ENCODE assay signal across 15 cellular contexts in genomic region chr12:26751179-26751578, GRCh38.
DNase-seq lines count a peak whose midpoint lies in the region; ATAC-seq, FAIRE-seq and TF ChIP-seq lines count a peak whose summit lies in the region.
"Had no signal": no experiment of that assay in that cellular context is flagged by ENCODE, and none has a peak within 500 bp of the region (broad histone marks: within the 10 kb centered on the region; RNA-seq: fewer than 3 reads in every experiment).

No MANE protein-coding gene starts in this region.

- H4K20me1 ChIP-seq in Karpas-422 (ENCODE audit: insufficient read depth, low read depth, low read length): no peaks in the 10 kb centered on the region
- no peaks in the 10 kb centered on the region for H4K20me1 ChIP-seq in endothelial cell of umbilical vein (replicated peaks; ENCODE audit: control insufficient read depth, extremely low read depth, insufficient read depth, low read length)
- H4K20me1 ChIP-seq: BLaER1 had no signal

- H3K36me3 ChIP-seq in Karpas-422 (ENCODE audit: insufficient read depth, low read length) (0 out of 2 replicates have a peak, but pooled peaks cover 7% of the 10 kb centered on the region), endothelial cell of umbilical vein (ENCODE audit: control insufficient read depth in 2 of 2, extremely low read depth in 1 of 2, insufficient read depth in 2 of 2, low read length in 2 of 2) (no peaks in the 10 kb centered on the region)
- H3K36me3 ChIP-seq: BLaER1 had no signal

- H3K9ac ChIP-seq in Karpas-422 (ENCODE audit: low read length): peak overlapping the region; percentile 41
- no peak overlapping the region for H3K9ac ChIP-seq in endothelial cell of umbilical vein (replicated peaks; ENCODE audit: extremely low read depth, insufficient read depth, low read length)
- H3K9ac ChIP-seq: BLaER1 had no signal

- H3K4me3 ChIP-seq in Karpas-422 (ENCODE audit: low read length) (peak overlapping the region; percentile 38), endothelial cell of umbilical vein (replicated peaks in 1 of 3; ENCODE audit: insufficient read depth in 1 of 3, low read depth in 1 of 3, low read length in 3 of 3) (no peak overlapping the region)
- H3K4me3 ChIP-seq: BLaER1 had no signal

- peak overlapping the region; percentile 93 for H3K27ac Mint-ChIP-seq in activated CD8-positive, alpha-beta T cell treated with anti-CD3 and anti-CD28 coated beads for 36 hours
- H3K27ac Mint-ChIP-seq in activated CD8-positive, alpha-beta T cell treated with anti-CD3 and anti-CD28 coated beads, Interleukin-2, amount 10 ng/mL, durations not matched to agents 7 days and 5 days: no peak overlapping the region
- no peak overlapping the region for H3K27ac Mint-ChIP-seq in memory B cell

- CTCF ChIA-PET in activated CD8-positive, alpha-beta T cell treated with anti-CD3 and anti-CD28 coated beads for 36 hours (lab: Charles Lee): no interaction called here
- CTCF ChIA-PET in activated CD8-positive, alpha-beta T cell treated with anti-CD3 and anti-CD28 coated beads, Interleukin-2, amount 10 ng/mL, durations not matched to agents 7 days and 5 days (lab: Charles Lee): no interaction called here
- CTCF ChIA-PET in endothelial cell of umbilical vein (lab: Charles Lee): interaction anchor here (0.9 kb wide), 1 partner anchor 27 kb away, joined by 3 read pairs; no protein-coding TSS in a partner anchor

- BruUV-seq in endothelial cell of umbilical vein (replicated peaks; lab: Mats Ljungman, UMichigan): no TSS peak

- peaks cover 12% of the 10 kb centered on the region for H3K9me3 Mint-ChIP-seq in activated CD8-positive, alpha-beta T cell treated with anti-CD3 and anti-CD28 coated beads for 36 hours
- peaks cover 31% of the 10 kb centered on the region for H3K9me3 Mint-ChIP-seq in activated CD8-positive, alpha-beta T cell treated with anti-CD3 and anti-CD28 coated beads, Interleukin-2, amount 10 ng/mL, durations not matched to agents 7 days and 5 days (ENCODE audit: insufficient read depth)
- H3K9me3 Mint-ChIP-seq in memory B cell: peaks cover 2% of the 10 kb centered on the region

- no peak overlapping the region for H3K4me3 Mint-ChIP-seq in activated CD8-positive, alpha-beta T cell treated with anti-CD3 and anti-CD28 coated beads for 36 hours
- no peak overlapping the region for H3K4me3 Mint-ChIP-seq in activated CD8-positive, alpha-beta T cell treated with anti-CD3 and anti-CD28 coated beads, Interleukin-2, amount 10 ng/mL, durations not matched to agents 7 days and 5 days
- peak overlapping the region; percentile 48 for H3K4me3 Mint-ChIP-seq in memory B cell

- H2AFZ ChIP-seq in Karpas-422 (ENCODE audit: low read length) (no peak overlapping the region), endothelial cell of umbilical vein (ENCODE audit: low read depth, low read length) (no peak overlapping the region)

- no peaks in the 10 kb centered on the region for H3K9me2 ChIP-seq in Karpas-422 (replicated peaks; ENCODE audit: insufficient read depth, low read length)

- peak overlapping the region; percentile 68 for H3K4me2 ChIP-seq in Karpas-422 (ENCODE audit: low read depth, low read length, poor library complexity, severe bottlenecking)
- no peak overlapping the region for H3K4me2 ChIP-seq in endothelial cell of umbilical vein (ENCODE audit: insufficient read depth, low read length)
- H3K4me2 ChIP-seq: BLaER1 had no signal

- no peaks in the 10 kb centered on the region for H3K9me1 ChIP-seq in endothelial cell of umbilical vein (replicated peaks; ENCODE audit: control insufficient read depth, extremely low read depth, insufficient read depth, low read length)

- dilution Hi-C loops in endothelial cell of umbilical vein (cut with MboI; ENCODE audit: extremely low pct_ligation_motif_present, low sequenced_read_pairs): no loop called here

- H3K27ac ChIP-seq in Karpas-422 (ENCODE audit: low read length) (peak overlapping the region; percentile 79), endothelial cell of umbilical vein (ENCODE audit: insufficient read depth, low read depth, low read length) (peak overlapping the region; percentile 77)
- H3K27ac ChIP-seq: 22Rv1, BLaER1 had no signal

- DNase-seq in activated CD8-positive, alpha-beta T cell treated with anti-CD3 and anti-CD28 coated beads for 36 hours: no peak
- no peak for DNase-seq in activated CD8-positive, alpha-beta T cell treated with anti-CD3 and anti-CD28 coated beads, Interleukin-2, amount 10 ng/mL, durations not matched to agents 7 days and 5 days
- no peak for DNase-seq in Karpas-422
- no peak for DNase-seq in endothelial cell of umbilical vein (ENCODE audit: low read depth, low spot score)
- no peak for DNase-seq in memory B cell (ENCODE audit: low spot score in 2 of 2)
- DNase-seq in Kasumi-1 (lab: John Stamatoyannopoulos, UW): no peak
- DNase-seq: Caco-2; CD8-positive, alpha-beta memory T cell; DMS53; HCEC 1CT had no signal

- H3K27me3 ChIP-seq in Karpas-422 (ENCODE audit: low read length) (no peaks in the 10 kb centered on the region), endothelial cell of umbilical vein (ENCODE audit: control insufficient read depth in 2 of 2, insufficient read depth in 2 of 2, low read length in 2 of 2) (no peaks in the 10 kb centered on the region)
- H3K27me3 ChIP-seq: BLaER1 had no signal

- no peak for ATAC-seq in activated CD8-positive, alpha-beta T cell treated with anti-CD3 and anti-CD28 coated beads for 36 hours
- no peak for ATAC-seq in activated CD8-positive, alpha-beta T cell treated with anti-CD3 and anti-CD28 coated beads, Interleukin-2, amount 10 ng/mL, durations not matched to agents 7 days and 5 days
- ATAC-seq in memory B cell (ENCODE audit: low read depth) (no peak), GM21447 (IDR thresholded peaks at IDR 0.05; ENCODE audit: unreplicated experiment) (no peak), HG02970 (IDR thresholded peaks at IDR 0.05; ENCODE audit: low FRiP score, unreplicated experiment) (no peak)

- FAIRE-seq in endothelial cell of umbilical vein (lab: Jason Lieb, UNC): no peak
- FAIRE-seq: H1 had no signal

- H3K27me3 Mint-ChIP-seq in activated CD8-positive, alpha-beta T cell treated with anti-CD3 and anti-CD28 coated beads for 36 hours: no peaks in the 10 kb centered on the region
- no peaks in the 10 kb centered on the region for H3K27me3 Mint-ChIP-seq in activated CD8-positive, alpha-beta T cell treated with anti-CD3 and anti-CD28 coated beads, Interleukin-2, amount 10 ng/mL, durations not matched to agents 7 days and 5 days (ENCODE audit: low read depth)
- no peaks in the 10 kb centered on the region for H3K27me3 Mint-ChIP-seq in memory B cell
- H3K27me3 Mint-ChIP-seq: CD8-positive, alpha-beta memory T cell had no signal

- peaks cover 5% of the 10 kb centered on the region for H3K9me3 ChIP-seq in Karpas-422 (ENCODE audit: low read length)
- no peaks in the 10 kb centered on the region for H3K9me3 ChIP-seq in endothelial cell of umbilical vein (replicated peaks; ENCODE audit: control insufficient read depth, insufficient read depth, low read length)
- H3K9me3 ChIP-seq: Caco-2 had no signal

- H3K4me1 Mint-ChIP-seq in activated CD8-positive, alpha-beta T cell treated with anti-CD3 and anti-CD28 coated beads for 36 hours (ENCODE audit: low read depth): peaks cover 61% of the 10 kb centered on the region
- H3K4me1 Mint-ChIP-seq in activated CD8-positive, alpha-beta T cell treated with anti-CD3 and anti-CD28 coated beads, Interleukin-2, amount 10 ng/mL, durations not matched to agents 7 days and 5 days (ENCODE audit: low read depth): peaks cover 48% of the 10 kb centered on the region
- H3K4me1 Mint-ChIP-seq in memory B cell: peaks cover 41% of the 10 kb centered on the region

- TF ChIP-seq POLR2A in endothelial cell of umbilical vein (IDR thresholded peaks at IDR 0.05; ENCODE audit: low read depth, low read length): no peak

- no peak for TF ChIP-seq CTCF in activated CD8-positive, alpha-beta T cell treated with anti-CD3 and anti-CD28 coated beads for 36 hours (IDR thresholded peaks at IDR 0.05)
- TF ChIP-seq CTCF in endothelial cell of umbilical vein (IDR thresholded peaks at IDR 0.05; ENCODE audit: extremely low read depth in 1 of 2, insufficient read depth in 1 of 2, low read depth in 1 of 2, low read length in 2 of 2): no peak

- peaks cover 48% of the 10 kb centered on the region for H3K36me3 Mint-ChIP-seq in activated CD8-positive, alpha-beta T cell treated with anti-CD3 and anti-CD28 coated beads for 36 hours (ENCODE audit: low read depth)
- peaks cover 28% of the 10 kb centered on the region for H3K36me3 Mint-ChIP-seq in activated CD8-positive, alpha-beta T cell treated with anti-CD3 and anti-CD28 coated beads, Interleukin-2, amount 10 ng/mL, durations not matched to agents 7 days and 5 days (ENCODE audit: low read depth)
- peaks cover 8% of the 10 kb centered on the region for H3K36me3 Mint-ChIP-seq in memory B cell

- H3K4me1 ChIP-seq in Karpas-422 (ENCODE audit: low read length) (peaks cover 60% of the 10 kb centered on the region), endothelial cell of umbilical vein (ENCODE audit: control insufficient read depth, extremely low read depth, insufficient read depth, low read length) (peaks cover 48% of the 10 kb centered on the region)
- H3K4me1 ChIP-seq: BLaER1 had no signal

- H3K79me2 ChIP-seq in Karpas-422 (ENCODE audit: low read length) (peaks cover 95% of the 10 kb centered on the region), endothelial cell of umbilical vein (ENCODE audit: control insufficient read depth, insufficient read depth, low read length) (peaks cover 8% of the 10 kb centered on the region)

- intact Hi-C loops in activated CD8-positive, alpha-beta T cell treated with anti-CD3 and anti-CD28 coated beads for 36 hours (cut with micrococcal nuclease): no loop called here
- intact Hi-C loops in endothelial cell of umbilical vein (cut with micrococcal nuclease): no loop called here

- POLR2A ChIA-PET in activated CD8-positive, alpha-beta T cell treated with anti-CD3 and anti-CD28 coated beads for 36 hours (lab: Charles Lee): no interaction called here
- POLR2A ChIA-PET in activated CD8-positive, alpha-beta T cell treated with anti-CD3 and anti-CD28 coated beads, Interleukin-2, amount 10 ng/mL, durations not matched to agents 7 days and 5 days (lab: Charles Lee): no interaction called here
- POLR2A ChIA-PET in endothelial cell of umbilical vein (lab: Charles Lee): no interaction called here

TF ChIP-seq in endothelial cell of umbilical vein, 7 proteins besides CTCF, POLR2A, EP300 and RAD21:
- TF ChIP-seq FOS (IDR thresholded peaks at IDR 0.05; ENCODE audit: borderline replicate concordance, insufficient read depth, low read length) (no peak), POLR2AphosphoS5 (IDR thresholded peaks at IDR 0.05; ENCODE audit: insufficient read depth, low read depth, low read length) (no peak)
TF ChIP-seq in endothelial cell of umbilical vein: peak in this region for 0.
